Comparison of ENCODE assay signal across 8 cellular contexts in genomic region chr20:15930324-15931305, GRCh38.
A peak's percentile ranks its signal among the peaks of the same experiment; 100 is the strongest.
DNase-seq lines count a peak whose midpoint lies in the region; ATAC-seq and TF ChIP-seq lines count a peak whose summit lies in the region.

No MANE protein-coding gene starts in this region.

- peak; percentile 45 to 49 for DNase-seq in Kasumi-1 (lab: John Stamatoyannopoulos, UW)
- DNase-seq in SW480 (ENCODE audit: low spot score): peak; percentile 68
- peak; percentile 29 for DNase-seq in iPS-NIHi11 (ENCODE audit: low spot score)
- DNase-seq in thoracic aorta (ENCODE audit: low spot score): no peak
- DNase-seq in effector CD8-positive, alpha-beta T cell (lab: John Stamatoyannopoulos, UW): no peak

- H3K4me1 ChIP-seq in thoracic aorta (ENCODE audit: control insufficient read depth in 1 of 2, low read depth in 2 of 2): peaks cover 0 to 16% of the 10 kb centered on the region in 2 donors

- peak; percentile 65 for TF ChIP-seq CTCF in C4-2B (conservative IDR thresholded peaks at IDR 0.05)
- peak; percentile 57 for TF ChIP-seq CTCF in thoracic aorta (IDR thresholded peaks at IDR 0.05)

- ATAC-seq in thoracic aorta (ENCODE audit: insufficient number of reproducible peaks, low FRiP score, low read depth) (peak; percentile 59), HG03442 (IDR thresholded peaks at IDR 0.05; ENCODE audit: unreplicated experiment) (no peak), HG03196 (IDR thresholded peaks at IDR 0.05; ENCODE audit: unreplicated experiment) (no peak)

- peak overlapping the region; percentile 16 for H3K4me3 ChIP-seq in thoracic aorta

- H3K27me3 ChIP-seq in thoracic aorta (replicated peaks; ENCODE audit: insufficient read depth): no peaks in the 10 kb centered on the region

- no peaks in the 10 kb centered on the region for H3K36me3 ChIP-seq in thoracic aorta

- H3K27ac ChIP-seq in C4-2B: no peak overlapping the region
- H3K27ac ChIP-seq in thoracic aorta: peak overlapping the region in 1 of 2 donors; percentile 7

- H3K9me3 ChIP-seq in thoracic aorta: no peaks in the 10 kb centered on the region

Comparison
In these comparisons a context has a peak if more than half of its experiments do, and no peak if none do; other contexts are left out.
1. DNase-seq: peak in Kasumi-1 (2 of 2), SW480 (single experiment) and iPS-NIHi11 (single experiment); none in thoracic aorta (single experiment) and effector CD8-positive, alpha-beta T cell (single experiment).